ENCODE assay signal across 9 cellular contexts in genomic region chr21:44965251-44966022, GRCh38. TPM values are rescaled to one million over a fixed set of nuclear protein-coding genes. Genes with fewer than 3 reads are reported as not detected.
DNase-seq lines count a peak whose midpoint lies in the region; ATAC-seq, FAIRE-seq and TF ChIP-seq lines count a peak whose summit lies in the region.
"Had no signal": no experiment of that assay in that cellular context is flagged by ENCODE, and none has a peak within 500 bp of the region (broad histone marks: within the 10 kb centered on the region; RNA-seq: fewer than 3 reads in every experiment).

No MANE protein-coding gene starts in this region.

- peak; percentile 20; the same call in 2 of the 3 replicates for ATAC-seq in GM23338
- peak; percentile 43 to 69 (median 58) for ATAC-seq in T-cell (replicated peaks in 1 of 4)
- ATAC-seq in GM19328 (IDR thresholded peaks at IDR 0.05; ENCODE audit: unreplicated experiment) = no peak

- no peak for DNase-seq in GM23338 (ENCODE audit: low spot score)
- peak in 2 of 34 experiments; percentile 13 to 21 for DNase-seq in T-cell
- DNase-seq in choroid plexus epithelial cell (ENCODE audit: low read depth) = peak; percentile 86
- no peak for DNase-seq in smooth muscle cell (lab: John Stamatoyannopoulos, UW; ENCODE audit: unreplicated experiment)
- no peak for DNase-seq in NCI-H2196 (lab: John Stamatoyannopoulos, UW; ENCODE audit: unreplicated experiment)
- no peak for DNase-seq in GM12892 (ENCODE audit: insufficient read length)
- DNase-seq: foreskin melanocyte had no signal

- no peak overlapping the region for H3K9ac ChIP-seq in smooth muscle cell (ENCODE audit: low read depth)

- H3K4me3 ChIP-seq in GM23338 (no peak overlapping the region), choroid plexus epithelial cell (ENCODE audit: low read depth, low read length) (no peak overlapping the region), smooth muscle cell (no peak overlapping the region)
- H3K4me3 ChIP-seq: skin epidermis had no signal

- no peak for TF ChIP-seq CTCF in GM23338 (conservative IDR thresholded peaks at IDR 0.05; ENCODE audit: low read depth in 2 of 2)
- no peak for TF ChIP-seq CTCF in choroid plexus epithelial cell (conservative IDR thresholded peaks at IDR 0.05; ENCODE audit: low read depth, low read length)
- no peak for TF ChIP-seq CTCF in smooth muscle cell (IDR thresholded peaks at IDR 0.05; ENCODE audit: borderline replicate concordance, insufficient read depth, poor library complexity, severe bottlenecking)

- H3K4me2 ChIP-seq in GM23338 (no peak overlapping the region), smooth muscle cell (no peak overlapping the region)

- H4K20me1 ChIP-seq in GM23338 (replicated peaks; ENCODE audit: insufficient read depth) (peaks cover 30% of the 10 kb centered on the region), smooth muscle cell (ENCODE audit: low read depth) (no peaks in the 10 kb centered on the region)

- TF ChIP-seq POLR2A in GM12892 (IDR thresholded peaks at IDR 0.05; ENCODE audit: low read depth, low read length) = no peak

- no peaks in the 10 kb centered on the region for H3K9me3 ChIP-seq in smooth muscle cell (replicated peaks; ENCODE audit: low read depth)

- H3K9me3 Mint-ChIP-seq in GM23338 = no peaks in the 10 kb centered on the region
- no peaks in the 10 kb centered on the region for H3K9me3 Mint-ChIP-seq in T-cell

- H3K27ac Mint-ChIP-seq in GM23338 (peak overlapping the region; percentile 39; the same call in 1 of the 2 replicates), T-cell (peak overlapping the region in 1 of 2 donors; percentile 1)

- FAIRE-seq in GM12892 (lab: Jason Lieb, UNC) = no peak

- H2AFZ ChIP-seq in GM23338 (no peak overlapping the region), smooth muscle cell (ENCODE audit: low read depth) (no peak overlapping the region)

- H3K36me3 Mint-ChIP-seq in GM23338 (ENCODE audit: low read depth) = peaks cover 50% of the 10 kb centered on the region
- H3K36me3 Mint-ChIP-seq in T-cell = peaks cover 31% of the 10 kb centered on the region

- H3K4me1 Mint-ChIP-seq in GM23338 (peaks cover 16% of the 10 kb centered on the region), T-cell (peaks cover 48 to 55% (median 50%) of the 10 kb centered on the region in 3 donors)

- H3K27ac ChIP-seq in GM23338 (ENCODE audit: low read depth) (no peak overlapping the region), smooth muscle cell (ENCODE audit: low read depth) (peak overlapping the region; percentile 58)

- H3K9me2 ChIP-seq in GM23338 (ENCODE audit: insufficient read depth) = no peaks in the 10 kb centered on the region

- 53% methylated on average over 17 of the region's 17 CpGs for WGBS in smooth muscle cell (ENCODE audit: low lambda C conversion rate)

- H3K27me3 ChIP-seq in GM23338 (ENCODE audit: insufficient read depth) (no peaks in the 10 kb centered on the region), smooth muscle cell (ENCODE audit: low read depth) (no peaks in the 10 kb centered on the region)

- CTCF ChIA-PET in T-cell (lab: Charles Lee) = interaction anchor here in 1 of 2 donors (1.0 kb wide), 3 partner anchors 142 to 173 kb away, joined by 3 to 5 read pairs (median 4); no protein-coding TSS in a partner anchor

- POLR2A ChIA-PET in T-cell (lab: Charles Lee) = no interaction called here

- H3F3A ChIP-seq in GM23338 (replicated peaks; ENCODE audit: low read depth) (no peaks in the 10 kb centered on the region), smooth muscle cell (ENCODE audit: low read depth) (peaks cover 21% of the 10 kb centered on the region)

- peaks cover 48% of the 10 kb centered on the region for H3K79me2 ChIP-seq in GM23338 (replicated peaks; ENCODE audit: insufficient read depth)
- peaks cover 20% of the 10 kb centered on the region for H3K79me2 ChIP-seq in smooth muscle cell (ENCODE audit: low read depth)

- H3K4me1 ChIP-seq in GM23338 (ENCODE audit: insufficient read depth) (no peaks in the 10 kb centered on the region), smooth muscle cell (ENCODE audit: low read depth) (peaks cover 35% of the 10 kb centered on the region)

- H3K27me3 Mint-ChIP-seq in GM23338 (ENCODE audit: insufficient read depth, low read depth, poor library complexity) = peaks cover 2% of the 10 kb centered on the region
- H3K27me3 Mint-ChIP-seq in T-cell = no peaks in the 10 kb centered on the region

- H3K4me3 Mint-ChIP-seq in GM23338 = no peak overlapping the region
- peak overlapping the region; percentile 31 to 55 (median 49) for H3K4me3 Mint-ChIP-seq in T-cell

- H3K36me3 ChIP-seq in GM23338 (ENCODE audit: insufficient read depth) = peaks cover 13% of the 10 kb centered on the region; the same call in 1 of the 2 replicates
- no peaks in the 10 kb centered on the region for H3K36me3 ChIP-seq in smooth muscle cell (ENCODE audit: low read depth)

TF ChIP-seq in GM23338, 12 proteins besides CTCF, POLR2A, EP300 and RAD21 (continues in another document):
- no peak for TF ChIP-seq ZNF114 (CRISPR knock-in tag; IDR thresholded peaks at IDR 0.05)
- TF ChIP-seq CREB1 (CRISPR knock-in tag; IDR thresholded peaks at IDR 0.05; ENCODE audit: low read depth) = no peak
- TF ChIP-seq EZH2 (IDR thresholded peaks at IDR 0.05; ENCODE audit: low read depth, unreplicated experiment) = no peak
- TF ChIP-seq EZH2phosphoT487 (IDR thresholded peaks at IDR 0.05; ENCODE audit: unreplicated experiment) = no peak
- no peak for TF ChIP-seq ZNF331 (CRISPR knock-in tag; IDR thresholded peaks at IDR 0.05; ENCODE audit: low read depth)
- TF ChIP-seq POLR2AphosphoS5 (IDR thresholded peaks at IDR 0.05; ENCODE audit: low read depth) = no peak
- TF ChIP-seq NANOG (IDR thresholded peaks at IDR 0.05; ENCODE audit: borderline replicate concordance) = no peak

RNA-seq across cellular contexts. Expression of gene SLX9, which starts 25.6 kb away (rescaled TPM):
- 36.3 and 41.5 TPM in 2 replicates for total RNA-seq in GM23338 (2014; rRNA removed; shearing (Covaris generic))
- polyA plus RNA-seq in GM23338 (2016; fragmentation: Nextera tagmentation; extraction: Ambion mirVana) (46.9 and 48.0 TPM in 2 replicates), smooth muscle cell (26.6 and 32.7 TPM in 2 replicates)
- total RNA-seq in T-cell (10 to 100 TPM; 16.7 to 32.2 (median 26.7) TPM), smooth muscle cell (13.9 and 15.9 TPM in 2 replicates)
- polyA plus RNA-seq in GM12892 (2012; ENCODE audit: missing spikeins) = 6.3 TPM

RNA-seq across cellular contexts. Expression of gene ITGB2, which starts 44.7 kb away (rescaled TPM):
- 0.63 TPM in 1 of 2 replicates, not detected in the other for total RNA-seq in GM23338 (2014; rRNA removed; shearing (Covaris generic))
- polyA plus RNA-seq in GM23338 (2016; fragmentation: Nextera tagmentation; extraction: Ambion mirVana) (0.40 and 0.44 TPM in 2 replicates), smooth muscle cell (0.86 and 1.0 TPM in 2 replicates)
- total RNA-seq in T-cell (100 to 1,000 TPM; 249 to 498 (median 304) TPM), smooth muscle cell (0.18 TPM in 1 of 2 replicates, not detected in the other)
- polyA plus RNA-seq in GM12892 (2012; ENCODE audit: missing spikeins) = 41.8 TPM

Comparison
In these comparisons a context has a peak if more than half of its experiments do, and no peak if none do; other contexts are left out.
1. RNA of gene ITGB2, which starts 44.7 kb away (total RNA-seq): 249 to 498 TPM in T-cell; 0.63 TPM in GM23338 and 0.18 TPM in smooth muscle cell; every median in the first group is over 100 times any median in the second.